10 cellular contexts compared by ENCODE assay signal in the genomic region with DNA sequence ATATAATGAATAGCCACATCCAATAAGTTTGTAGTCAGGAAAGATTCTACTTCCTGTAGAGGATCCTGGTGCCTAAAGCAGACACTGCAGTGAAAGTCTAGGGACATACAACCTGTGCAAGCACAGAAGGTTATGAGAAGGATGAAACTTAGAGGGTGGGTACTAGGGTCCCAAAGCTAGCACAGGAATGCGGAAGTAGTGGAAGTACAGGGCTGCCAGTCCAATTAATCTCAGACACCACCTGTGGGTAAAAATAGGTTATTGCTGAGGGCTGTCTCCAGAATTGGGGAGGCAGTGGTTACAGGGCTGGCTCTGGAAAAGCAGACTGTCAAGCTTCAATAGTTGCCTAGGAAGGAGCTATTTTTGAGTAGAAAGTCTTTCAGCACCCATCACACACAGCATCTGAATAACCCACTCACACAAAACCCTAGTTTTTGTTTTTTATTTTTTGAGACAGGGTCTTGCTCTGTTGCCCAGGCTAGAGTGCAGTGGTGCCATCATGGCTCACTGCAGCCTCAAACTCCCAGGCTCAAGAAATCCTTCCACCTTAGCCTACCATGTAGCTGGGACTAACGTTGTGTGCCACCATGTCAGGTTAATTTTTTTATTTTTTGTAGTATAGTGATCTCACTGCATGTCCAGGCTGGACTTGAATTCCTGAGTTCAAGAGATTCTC. TPM values are rescaled to one million over a fixed set of nuclear protein-coding genes. Genes with fewer than 3 reads are reported as not detected.
DNase-seq lines count a peak whose midpoint lies in the region; ATAC-seq and TF ChIP-seq lines count a peak whose summit lies in the region.
"Had no signal": no experiment of that assay in that cellular context is flagged by ENCODE, and none has a peak within 500 bp of the region (broad histone marks: within the 10 kb centered on the region; RNA-seq: fewer than 3 reads in every experiment).

No MANE protein-coding gene starts in this region.

- no peaks in the 10 kb centered on the region for H3K27me3 Mint-ChIP-seq in activated CD8-positive, alpha-beta memory T cell treated with anti-CD3 and anti-CD28 coated beads, Interleukin-2, amount 10 ng/mL, durations not matched to agents 7 days and 5 days

- H3K27ac ChIP-seq in VCaP (no peak overlapping the region), neutrophil (no peak overlapping the region)
- H3K27ac ChIP-seq: skin epidermis had no signal

- no peak overlapping the region for H3K4me3 Mint-ChIP-seq in activated CD8-positive, alpha-beta memory T cell treated with anti-CD3 and anti-CD28 coated beads, Interleukin-2, amount 10 ng/mL, durations not matched to agents 7 days and 5 days
- H3K4me3 Mint-ChIP-seq: CD8-positive, alpha-beta T cell had no signal

- H3K9me3 ChIP-seq in neutrophil = no peaks in the 10 kb centered on the region

- no peak overlapping the region for H3K4me3 ChIP-seq in neutrophil (ENCODE audit: low read depth in 1 of 2, low read length in 1 of 2)
- H3K4me3 ChIP-seq: skin epidermis had no signal

- TF ChIP-seq CTCF in VCaP (conservative IDR thresholded peaks at IDR 0.05) (peak; percentile 42), neutrophil (IDR thresholded peaks at IDR 0.05) (peak; percentile 48)

- H3K4me1 Mint-ChIP-seq in activated CD8-positive, alpha-beta memory T cell treated with anti-CD3 and anti-CD28 coated beads, Interleukin-2, amount 10 ng/mL, durations not matched to agents 7 days and 5 days = peaks cover 10% of the 10 kb centered on the region

- no peak overlapping the region for H3K27ac Mint-ChIP-seq in activated CD8-positive, alpha-beta memory T cell treated with anti-CD3 and anti-CD28 coated beads, Interleukin-2, amount 10 ng/mL, durations not matched to agents 7 days and 5 days
- H3K27ac Mint-ChIP-seq: CD8-positive, alpha-beta T cell had no signal

- peak; percentile 40 for ATAC-seq in activated CD8-positive, alpha-beta memory T cell treated with anti-CD3 and anti-CD28 coated beads, Interleukin-2, amount 10 ng/mL, durations not matched to agents 7 days and 5 days
- ATAC-seq in HG02884 (IDR thresholded peaks at IDR 0.05; ENCODE audit: unreplicated experiment) = peak; percentile 56
- no peak for ATAC-seq in GM19455 (IDR thresholded peaks at IDR 0.05; ENCODE audit: unreplicated experiment)
- ATAC-seq: CD8-positive, alpha-beta T cell had no signal

- H3K36me3 ChIP-seq in neutrophil = no peaks in the 10 kb centered on the region

- CTCF ChIA-PET in activated CD8-positive, alpha-beta memory T cell treated with anti-CD3 and anti-CD28 coated beads, Interleukin-2, amount 10 ng/mL, durations not matched to agents 7 days and 5 days (lab: Charles Lee) = interaction anchor here (0.6 to 3.4 kb wide), 10 partner anchors 15 to 197 kb away, joined by 3 to 17 read pairs (median 4); no protein-coding TSS in a partner anchor

- H3K27me3 ChIP-seq in neutrophil = no peaks in the 10 kb centered on the region

- H3K9me3 Mint-ChIP-seq in activated CD8-positive, alpha-beta memory T cell treated with anti-CD3 and anti-CD28 coated beads, Interleukin-2, amount 10 ng/mL, durations not matched to agents 7 days and 5 days (ENCODE audit: low read depth) = no peaks in the 10 kb centered on the region
- H3K9me3 Mint-ChIP-seq: CD8-positive, alpha-beta T cell had no signal

- H3K36me3 Mint-ChIP-seq in activated CD8-positive, alpha-beta memory T cell treated with anti-CD3 and anti-CD28 coated beads, Interleukin-2, amount 10 ng/mL, durations not matched to agents 7 days and 5 days = peaks cover 1% of the 10 kb centered on the region
- H3K36me3 Mint-ChIP-seq: CD8-positive, alpha-beta T cell had no signal

- H3K4me1 ChIP-seq in neutrophil (ENCODE audit: control insufficient read depth in 1 of 2, insufficient read depth in 1 of 2, low read depth in 1 of 2, low read length in 1 of 2) = peaks cover 0 to 3% of the 10 kb centered on the region in 2 experiments

- no peak for DNase-seq in activated CD8-positive, alpha-beta memory T cell treated with anti-CD3 and anti-CD28 coated beads, Interleukin-2, amount 10 ng/mL, durations not matched to agents 7 days and 5 days
- DNase-seq in activated CD8-positive, alpha-beta memory T cell treated with anti-CD3 and anti-CD28 coated beads for 24 hours = no peak
- DNase-seq in NCI-H2196 (lab: John Stamatoyannopoulos, UW; ENCODE audit: unreplicated experiment) (no peak), GM19238 (ENCODE audit: insufficient read length, low spot score) (no peak)
- DNase-seq: CD8-positive, alpha-beta T cell had no signal

RNA-seq across cellular contexts. Expression of a gene that starts 50.8 kb away (rescaled TPM):
- 10 to 100 TPM; 27.3 to 39.8 TPM for total RNA-seq in activated CD8-positive, alpha-beta memory T cell treated with anti-CD3 and anti-CD28 coated beads, Interleukin-2, amount 10 ng/mL, durations not matched to agents 7 days and 5 days

RNA-seq across cellular contexts. Expression of a gene that starts 52.2 kb away (rescaled TPM):
- under 1 TPM in 1 of 2 experiments, not detected in 1; 0.20 TPM for total RNA-seq in activated CD8-positive, alpha-beta memory T cell treated with anti-CD3 and anti-CD28 coated beads, Interleukin-2, amount 10 ng/mL, durations not matched to agents 7 days and 5 days
- total RNA-seq: CD8-positive, alpha-beta T cell had no signal
